Comparison of ENCODE assay signal across 8 cellular contexts in genomic region chr1:222713091-222714012, GRCh38. TPM values are rescaled to one million over a fixed set of nuclear protein-coding genes. Genes with fewer than 3 reads are reported as not detected.
DNase-seq lines count a peak whose midpoint lies in the region; ATAC-seq and TF ChIP-seq lines count a peak whose summit lies in the region.

No MANE protein-coding gene starts in this region.

- H3K4me1 ChIP-seq in CD8-positive, alpha-beta T cell (ENCODE audit: insufficient read depth, low read length): peaks cover 22% of the 10 kb centered on the region

- DNase-seq in CD8-positive, alpha-beta T cell: peak; percentile 87 to 98 (median 93)
- peak; percentile 99 for DNase-seq in NCI-H82 (lab: John Stamatoyannopoulos, UW)
- peak; percentile 94 for DNase-seq in activated CD4-positive, alpha-beta memory T cell treated with anti-CD3 and anti-CD28 coated beads for 36 hours
- DNase-seq in dorsolateral prefrontal cortex: peak; percentile 84 to 94 (median 92)
- peak; percentile 94 to 98 for DNase-seq in lower leg skin (ENCODE audit: low spot score in 2 of 2)
- DNase-seq in stimulated activated CD4-positive, alpha-beta T cell treated with anti-CD3 and anti-CD28 coated beads, Interleukin-4, amount 100 ng/mL, for 48 hours (ENCODE audit: low read depth in 2 of 2): peak; percentile 76 to 81

- ATAC-seq in CD8-positive, alpha-beta T cell: peak; percentile 75
- ATAC-seq in GM19452 (IDR thresholded peaks at IDR 0.05; ENCODE audit: unreplicated experiment) (peak; percentile 57), HG03575 (IDR thresholded peaks at IDR 0.05; ENCODE audit: extremely low read depth, insufficient number of reproducible peaks, low FRiP score, unreplicated experiment) (peak; percentile 50)

- CTCF ChIA-PET in CD8-positive, alpha-beta T cell (lab: Charles Lee): interaction anchor here (0.7 to 1.7 kb wide), 6 partner anchors 10 to 124 kb away, joined by 3 to 6 read pairs (median 3); partner anchors contain the start of gene TAF1A
- CTCF ChIA-PET in activated CD4-positive, alpha-beta memory T cell treated with anti-CD3 and anti-CD28 coated beads for 36 hours (lab: Charles Lee): interaction anchor here (0.6 to 1.5 kb wide), 6 partner anchors 16 to 376 kb away, joined by 3 to 6 read pairs (median 4); no protein-coding TSS in a partner anchor

- WGBS in lower leg skin, 2 donors: 0 to 1% methylated on average over 39 of the region's 39 CpGs

- H3K4me3 Mint-ChIP-seq in CD8-positive, alpha-beta T cell: peak overlapping the region; percentile 96
- H3K4me3 Mint-ChIP-seq in activated CD4-positive, alpha-beta memory T cell treated with anti-CD3 and anti-CD28 coated beads for 36 hours: peak overlapping the region; percentile 97

- no peaks in the 10 kb centered on the region for H3K9me3 ChIP-seq in CD8-positive, alpha-beta T cell (ENCODE audit: low read length)

- no peaks in the 10 kb centered on the region for H3K9me3 Mint-ChIP-seq in CD8-positive, alpha-beta T cell
- H3K9me3 Mint-ChIP-seq in activated CD4-positive, alpha-beta memory T cell treated with anti-CD3 and anti-CD28 coated beads for 36 hours: no peaks in the 10 kb centered on the region

- no peak for TF ChIP-seq CTCF in CD8-positive, alpha-beta T cell (IDR thresholded peaks at IDR 0.05)
- peak in 9 of 56 donors; percentile 16 to 27 (median 18) for TF ChIP-seq CTCF in dorsolateral prefrontal cortex (IDR thresholded peaks at IDR 0.05 in 54 of 56, conservative IDR thresholded peaks at IDR 0.05 in 2 of 56; ENCODE audit: low read depth in 1 of 56, partially characterized antibody in 56 of 56)
- TF ChIP-seq CTCF in lower leg skin (IDR thresholded peaks at IDR 0.05): no peak

- peak overlapping the region; percentile 93 for H3K27ac ChIP-seq in CD8-positive, alpha-beta T cell (ENCODE audit: low read depth, low read length)
- H3K27ac ChIP-seq in dorsolateral prefrontal cortex: peak overlapping the region; percentile 95 to 100 (median 99)

- no peak for TF ChIP-seq POLR2A in lower leg skin (IDR thresholded peaks at IDR 0.05)

- peaks cover 64% of the 10 kb centered on the region for H3K36me3 Mint-ChIP-seq in CD8-positive, alpha-beta T cell
- H3K36me3 Mint-ChIP-seq in activated CD4-positive, alpha-beta memory T cell treated with anti-CD3 and anti-CD28 coated beads for 36 hours: peaks cover 26% of the 10 kb centered on the region

- H3K27ac Mint-ChIP-seq in CD8-positive, alpha-beta T cell: peak overlapping the region; percentile 100
- peak overlapping the region; percentile 98 for H3K27ac Mint-ChIP-seq in activated CD4-positive, alpha-beta memory T cell treated with anti-CD3 and anti-CD28 coated beads for 36 hours

- H3K4me1 Mint-ChIP-seq in CD8-positive, alpha-beta T cell (ENCODE audit: low read depth): peaks cover 54% of the 10 kb centered on the region
- peaks cover 47% of the 10 kb centered on the region for H3K4me1 Mint-ChIP-seq in activated CD4-positive, alpha-beta memory T cell treated with anti-CD3 and anti-CD28 coated beads for 36 hours (ENCODE audit: low read depth)

- H3K27me3 Mint-ChIP-seq in CD8-positive, alpha-beta T cell (ENCODE audit: low read depth): no peaks in the 10 kb centered on the region
- H3K27me3 Mint-ChIP-seq in activated CD4-positive, alpha-beta memory T cell treated with anti-CD3 and anti-CD28 coated beads for 36 hours: no peaks in the 10 kb centered on the region

- no peaks in the 10 kb centered on the region for H3K36me3 ChIP-seq in CD8-positive, alpha-beta T cell (ENCODE audit: insufficient read depth, low read length)

- intact Hi-C loops in CD8-positive, alpha-beta T cell (cut with DNase I, micrococcal nuclease): loop anchor here (1.0 to 5.0 kb wide), 10 partner anchors 58 to 1719 kb away; partner anchors contain the start of genes DISP1 (in 2 of the 2), DEGS1 (in 1 of the 2), TAF1A (in 1 of the 2) and TLR5 (in 1 of the 2)
- intact Hi-C loops in activated CD4-positive, alpha-beta memory T cell treated with anti-CD3 and anti-CD28 coated beads for 36 hours (cut with micrococcal nuclease): loop anchor here (1.0 to 5.0 kb wide), 8 partner anchors 19 to 1134 kb away; partner anchors contain the start of genes DISP1, DUSP10, TAF1A and TP53BP2
- intact Hi-C loops in dorsolateral prefrontal cortex (cut with DNase I): loop anchor here (2.0 to 10.0 kb wide), 4 partner anchors 69 to 249 kb away; no protein-coding TSS in a partner anchor
- intact Hi-C loops in lower leg skin (cut with DNase I; ENCODE audit: low total_unique reads): no loop called here

- POLR2A ChIA-PET in CD8-positive, alpha-beta T cell (lab: Charles Lee): interaction anchor here (0.8 to 2.6 kb wide), 23 partner anchors 9 to 1132 kb away, joined by 3 to 27 read pairs (median 4); partner anchors contain the start of genes DUSP10, TAF1A and TP53BP2
- POLR2A ChIA-PET in activated CD4-positive, alpha-beta memory T cell treated with anti-CD3 and anti-CD28 coated beads for 36 hours (lab: Charles Lee): interaction anchor here (0.7 to 1.7 kb wide), 6 partner anchors 16 to 248 kb away, joined by 3 to 15 read pairs (median 6); partner anchors contain the start of gene TAF1A

- H3K27me3 ChIP-seq in CD8-positive, alpha-beta T cell (ENCODE audit: insufficient read depth, low read length): no peaks in the 10 kb centered on the region
- no peaks in the 10 kb centered on the region for H3K27me3 ChIP-seq in dorsolateral prefrontal cortex

- H3K4me3 ChIP-seq in CD8-positive, alpha-beta T cell (ENCODE audit: low read depth, low read length): peak overlapping the region; percentile 94
- H3K4me3 ChIP-seq in dorsolateral prefrontal cortex: peak overlapping the region; percentile 65 to 98 (median 91)
- H3K4me3 ChIP-seq in lower leg skin (ENCODE audit: low read depth, poor library complexity, severe bottlenecking): peak overlapping the region; percentile 86

RNA-seq across cellular contexts. Expression of gene BROX, which starts 1.0 kb away (rescaled TPM):
- total RNA-seq in CD8-positive, alpha-beta T cell: 10 to 100 TPM; 33.9 to 39.6 TPM
- total RNA-seq in activated CD4-positive, alpha-beta memory T cell treated with anti-CD3 and anti-CD28 coated beads for 36 hours: 10 to 100 TPM; 37.4 to 39.7 TPM
- 10 to 100 TPM; 31.4 to 71.4 (median 46.5) TPM for total RNA-seq in dorsolateral prefrontal cortex
- total RNA-seq in lower leg skin: 100 to 1,000 TPM in 1 of 4 donors, 10 to 100 TPM in 3; 74.2 to 102 (median 78.5) TPM

RNA-seq across cellular contexts. Expression of gene AIDA, which starts 1.1 kb away (rescaled TPM):
- total RNA-seq in CD8-positive, alpha-beta T cell: 10 to 100 TPM; 22.0 to 22.7 TPM
- total RNA-seq in activated CD4-positive, alpha-beta memory T cell treated with anti-CD3 and anti-CD28 coated beads for 36 hours: 10 to 100 TPM; 64.6 to 65.1 TPM
- 10 to 100 TPM; 34.1 to 72.7 (median 47.8) TPM for total RNA-seq in dorsolateral prefrontal cortex
- 10 to 100 TPM; 27.2 to 38.1 (median 30.2) TPM for total RNA-seq in lower leg skin

RNA-seq across cellular contexts. Expression of gene FAM177B, which starts 23.6 kb away (rescaled TPM):
- not detected for total RNA-seq in CD8-positive, alpha-beta T cell
- total RNA-seq in activated CD4-positive, alpha-beta memory T cell treated with anti-CD3 and anti-CD28 coated beads for 36 hours: not detected
- 1 to 10 TPM in 25 of 120 experiments, under 1 TPM in 22, not detected in 73; 0.35 to 3.6 (median 1.0) TPM for total RNA-seq in dorsolateral prefrontal cortex
- total RNA-seq in lower leg skin: not detected

Comparison
In these comparisons a context has a peak if more than half of its experiments do, and no peak if none do; other contexts are left out.
1. Peak in every context shown above with its lines: DNase-seq, ATAC-seq, H3K4me3 ChIP-seq and H3K27ac ChIP-seq.